6 cellular contexts compared by ENCODE assay signal in the genomic region with DNA sequence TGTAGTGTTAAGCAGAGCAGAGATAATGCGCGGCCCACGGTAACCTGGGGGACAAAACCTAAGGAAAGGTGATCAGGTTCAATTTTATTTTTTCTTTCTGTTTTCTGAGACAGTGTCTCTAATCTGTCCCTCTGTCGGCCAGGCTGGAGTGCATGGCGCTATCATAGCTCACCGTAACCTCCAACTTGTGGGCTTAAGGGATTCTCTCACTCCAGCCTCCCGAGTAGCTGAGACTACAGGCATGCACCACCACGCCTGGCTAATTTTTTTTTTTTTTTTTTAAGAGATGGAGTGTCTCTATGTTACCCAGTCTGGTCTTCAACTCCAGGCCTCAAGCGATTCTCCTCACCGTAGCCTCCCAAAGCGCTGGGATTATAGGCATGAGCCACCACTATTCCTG. TPM values are rescaled to one million over a fixed set of nuclear protein-coding genes. Genes with fewer than 3 reads are reported as not detected.
A peak's percentile ranks its signal among the peaks of the same experiment; 100 is the strongest.
DNase-seq lines count a peak whose midpoint lies in the region; ATAC-seq and TF ChIP-seq lines count a peak whose summit lies in the region.

No MANE protein-coding gene starts in this region.

- peak overlapping the region in 2 of 7 donors; percentile 65 to 89 for H3K27ac Mint-ChIP-seq in CD14-positive monocyte
- H3K27ac Mint-ChIP-seq in activated T-cell treated with anti-CD3 and anti-CD28 coated beads, Interleukin-2, amount 50 U/mL, for 72 hours = no peak overlapping the region

- peaks cover 13 to 24% (median 16%) of the 10 kb centered on the region in 3 donors for H3K27me3 Mint-ChIP-seq in CD14-positive monocyte (ENCODE audit: low read depth in 3 of 3)
- peaks cover 31% of the 10 kb centered on the region for H3K27me3 Mint-ChIP-seq in activated T-cell treated with anti-CD3 and anti-CD28 coated beads, Interleukin-2, amount 50 U/mL, for 72 hours (ENCODE audit: low read depth)

- H2AFZ ChIP-seq in mesenchymal stem cell (ENCODE audit: low read depth, low read length) = no peak overlapping the region

- H3K14ac ChIP-seq in mesenchymal stem cell (ENCODE audit: low read length in 2 of 2) = no peak overlapping the region

- no peak overlapping the region for H2BK12ac ChIP-seq in mesenchymal stem cell (ENCODE audit: low read length in 2 of 2)

- no peak overlapping the region for H3K23ac ChIP-seq in mesenchymal stem cell (ENCODE audit: low read length in 2 of 2)

- no peak overlapping the region for H2BK120ac ChIP-seq in mesenchymal stem cell (ENCODE audit: low read depth, low read length)

- H4K8ac ChIP-seq in mesenchymal stem cell (ENCODE audit: low read length) = no peak overlapping the region

- intact Hi-C loops in CD14-positive monocyte (cut with micrococcal nuclease) = loop anchor here in 1 of 2 donors (5.0 kb wide), 1 partner anchor 39 kb away; a partner anchor contains a TSS

- H3K27me3 ChIP-seq in mesenchymal stem cell (ENCODE audit: control insufficient read depth in 1 of 2, insufficient read depth in 1 of 2, low read length in 2 of 2) = no peaks in the 10 kb centered on the region

- peaks cover 0 to 2% (median 0%) of the 10 kb centered on the region in 7 donors for H3K9me3 Mint-ChIP-seq in CD14-positive monocyte
- no peaks in the 10 kb centered on the region for H3K9me3 Mint-ChIP-seq in activated T-cell treated with anti-CD3 and anti-CD28 coated beads, Interleukin-2, amount 50 U/mL, for 72 hours

- no peak for DNase-seq in CD14-positive monocyte (ENCODE audit: low spot score)
- DNase-seq in activated T-cell treated with anti-CD3 and anti-CD28 coated beads, Interleukin-2, amount 50 U/mL, for 72 hours = no peak
- no peak for DNase-seq in mesenchymal stem cell
- DNase-seq in D341Med (ENCODE audit: low spot score) = no peak
- no peak for DNase-seq in EL

- peak overlapping the region; percentile 42 for H3K9ac ChIP-seq in mesenchymal stem cell (ENCODE audit: low read length)

- H2BK15ac ChIP-seq in mesenchymal stem cell (ENCODE audit: low read depth, poor library complexity, severe bottlenecking) = no peak overlapping the region

- WGBS in mesenchymal stem cell = 64% methylated on average over 11 of the region's 11 CpGs

- peaks cover 2% of the 10 kb centered on the region for H3K79me1 ChIP-seq in mesenchymal stem cell (replicated peaks; ENCODE audit: low read length, poor library complexity, severe bottlenecking)

- no peaks in the 10 kb centered on the region for H3K36me3 Mint-ChIP-seq in CD14-positive monocyte
- H3K36me3 Mint-ChIP-seq in activated T-cell treated with anti-CD3 and anti-CD28 coated beads, Interleukin-2, amount 50 U/mL, for 72 hours (ENCODE audit: insufficient read depth in 2 of 2) = no peaks in the 10 kb centered on the region

- peak overlapping the region; percentile 80 for H3K4me2 ChIP-seq in mesenchymal stem cell (ENCODE audit: low read length, poor library complexity, severe bottlenecking)

- H3K4me1 Mint-ChIP-seq in CD14-positive monocyte = peaks cover 16% of the 10 kb centered on the region
- peaks cover 17% of the 10 kb centered on the region for H3K4me1 Mint-ChIP-seq in activated T-cell treated with anti-CD3 and anti-CD28 coated beads, Interleukin-2, amount 50 U/mL, for 72 hours (ENCODE audit: low read depth)

- no peak for TF ChIP-seq CTCF in CD14-positive monocyte (IDR thresholded peaks at IDR 0.05)

- ATAC-seq in activated T-cell treated with anti-CD3 and anti-CD28 coated beads, Interleukin-2, amount 50 U/mL, for 72 hours (replicated peaks in 1 of 2) = no peak
- ATAC-seq in GM21717 (IDR thresholded peaks at IDR 0.05; ENCODE audit: unreplicated experiment) = no peak

- no peak overlapping the region for H3K18ac ChIP-seq in mesenchymal stem cell (ENCODE audit: low read depth in 1 of 2, low read length in 2 of 2)

- H4K91ac ChIP-seq in mesenchymal stem cell (ENCODE audit: low read length) = no peak overlapping the region

- H3K9me3 ChIP-seq in mesenchymal stem cell (ENCODE audit: control insufficient read depth, low read length) = no peaks in the 10 kb centered on the region

- H3K27ac ChIP-seq in mesenchymal stem cell (ENCODE audit: low read length, poor library complexity, severe bottlenecking) = no peak overlapping the region

- no peak overlapping the region for H2AK5ac ChIP-seq in mesenchymal stem cell (ENCODE audit: low read length, severe bottlenecking)

- H3K36me3 ChIP-seq in mesenchymal stem cell (ENCODE audit: control insufficient read depth in 1 of 2, insufficient read depth in 2 of 2, low read depth in 1 of 2, low read length in 2 of 2) = peaks cover 0 to 11% of the 10 kb centered on the region in 2 experiments

- H3K4ac ChIP-seq in mesenchymal stem cell (ENCODE audit: low read depth in 1 of 2, low read length in 2 of 2) = no peak overlapping the region

- peaks cover 24% of the 10 kb centered on the region for H3K4me1 ChIP-seq in mesenchymal stem cell (ENCODE audit: control insufficient read depth, insufficient read depth, low read depth, low read length)

- H3K4me3 Mint-ChIP-seq in CD14-positive monocyte = peak overlapping the region; percentile 89 to 92
- H3K4me3 Mint-ChIP-seq in activated T-cell treated with anti-CD3 and anti-CD28 coated beads, Interleukin-2, amount 50 U/mL, for 72 hours = peak overlapping the region; percentile 79 to 83

- H2BK5ac ChIP-seq in mesenchymal stem cell (ENCODE audit: low read depth, low read length, poor library complexity, severe bottlenecking) = no peak overlapping the region

- peak overlapping the region in 1 of 2 experiments; percentile 84 for H3K4me3 ChIP-seq in mesenchymal stem cell (ENCODE audit: insufficient read depth in 1 of 2, low read depth in 1 of 2, low read length in 2 of 2)

RNA-seq across cellular contexts. Expression of a gene that starts 0.7 kb away (rescaled TPM):
- polyA plus RNA-seq in CD14-positive monocyte = 1 to 10 TPM; 1.3 to 1.5 TPM
- total RNA-seq in activated T-cell treated with anti-CD3 and anti-CD28 coated beads, Interleukin-2, amount 50 U/mL, for 72 hours = under 1 TPM; 0.39 to 0.41 TPM
- 0.66 TPM for polyA plus RNA-seq in mesenchymal stem cell (2013, experiment 1 of 2)
- polyA plus RNA-seq in mesenchymal stem cell (2013, experiment 2 of 2) = 0.67 TPM

RNA-seq across cellular contexts. Expression of a gene that starts 23.5 kb away (rescaled TPM):
- not detected for polyA plus RNA-seq in CD14-positive monocyte
- total RNA-seq in activated T-cell treated with anti-CD3 and anti-CD28 coated beads, Interleukin-2, amount 50 U/mL, for 72 hours = 1 to 10 TPM; 1.7 to 3.5 TPM
- 2.1 TPM for polyA plus RNA-seq in mesenchymal stem cell (2013, experiment 1 of 2)
- 1.7 TPM for polyA plus RNA-seq in mesenchymal stem cell (2013, experiment 2 of 2)

RNA-seq across cellular contexts. Expression of a gene that starts 27.5 kb away (rescaled TPM):
- 1 to 10 TPM; 7.2 to 8.8 TPM for polyA plus RNA-seq in CD14-positive monocyte
- 10 to 100 TPM; 30.9 to 35.6 TPM for total RNA-seq in activated T-cell treated with anti-CD3 and anti-CD28 coated beads, Interleukin-2, amount 50 U/mL, for 72 hours
- 70.7 TPM for polyA plus RNA-seq in mesenchymal stem cell (2013, experiment 1 of 2)
- 66.4 TPM for polyA plus RNA-seq in mesenchymal stem cell (2013, experiment 2 of 2)

RNA-seq across cellular contexts. Expression of a gene that starts 32.1 kb away (rescaled TPM):
- 10 to 100 TPM; 37.9 to 38.2 TPM for polyA plus RNA-seq in CD14-positive monocyte
- 10 to 100 TPM; 39.8 to 44.0 TPM for total RNA-seq in activated T-cell treated with anti-CD3 and anti-CD28 coated beads, Interleukin-2, amount 50 U/mL, for 72 hours
- 30.6 TPM for polyA plus RNA-seq in mesenchymal stem cell (2013, experiment 1 of 2)
- 30.5 TPM for polyA plus RNA-seq in mesenchymal stem cell (2013, experiment 2 of 2)

RNA-seq across cellular contexts. Expression of a gene that starts 40.9 kb away (rescaled TPM):
- 100 to 1,000 TPM in 1 of 2 donors, 10 to 100 TPM in 1; 91.5 to 115 TPM for polyA plus RNA-seq in CD14-positive monocyte
- 100 to 1,000 TPM; 238 to 244 TPM for total RNA-seq in activated T-cell treated with anti-CD3 and anti-CD28 coated beads, Interleukin-2, amount 50 U/mL, for 72 hours
- polyA plus RNA-seq in mesenchymal stem cell (2013, experiment 1 of 2) = 135 TPM
- polyA plus RNA-seq in mesenchymal stem cell (2013, experiment 2 of 2) = 142 TPM
